ENCODE assay signal across 1 cellular context in the genomic region with DNA sequence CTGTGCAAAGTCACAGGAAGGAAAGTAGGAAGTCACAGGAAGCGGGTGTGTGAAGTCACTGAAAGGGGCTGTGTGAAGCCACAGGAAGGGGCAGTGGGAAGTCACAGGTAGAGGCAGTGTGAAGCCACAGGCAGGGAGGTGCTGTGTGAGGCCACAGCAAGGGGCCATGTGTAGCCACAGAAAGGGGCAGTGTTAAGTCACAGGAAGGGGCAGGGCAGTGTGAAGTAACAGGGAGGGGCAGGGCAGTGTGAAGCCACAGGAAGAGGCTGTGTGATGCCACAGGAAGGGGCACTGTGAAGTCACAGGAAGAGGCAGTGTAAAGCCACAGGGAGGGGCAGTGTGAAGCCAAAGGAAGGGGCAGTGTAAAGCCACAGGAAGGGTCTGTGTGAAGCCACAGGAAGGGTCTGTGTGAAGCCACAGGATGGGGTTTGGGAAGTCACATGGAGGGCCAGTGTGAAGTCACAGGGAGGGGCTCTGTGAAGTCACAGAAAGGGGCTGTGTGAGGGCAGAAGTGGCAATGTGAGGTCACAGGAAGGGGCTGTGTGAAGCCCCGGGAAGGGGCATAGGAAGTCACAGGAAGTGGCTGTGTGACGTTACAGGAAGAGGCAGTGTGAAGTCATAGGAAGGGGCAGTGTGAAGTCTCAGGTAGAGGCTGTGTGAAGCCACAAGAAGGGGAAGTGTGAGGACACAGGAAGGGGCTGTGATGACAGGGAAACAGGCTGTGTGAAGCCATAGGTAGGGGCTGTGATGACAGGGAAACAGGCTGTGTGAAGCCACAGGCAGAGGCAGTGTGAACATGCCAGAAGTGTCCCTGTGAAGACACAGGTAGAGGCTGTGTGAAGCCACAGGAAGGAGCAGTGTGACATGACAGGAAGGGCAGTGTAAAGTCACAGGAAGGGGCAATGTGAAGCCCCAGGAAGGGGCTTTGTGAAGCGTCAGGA.
TF ChIP-seq lines count a peak whose summit lies in the region.

No MANE protein-coding gene starts in this region.

TF ChIP-seq in HCT116, 20 proteins besides CTCF, POLR2A, EP300 and RAD21:
- TF ChIP-seq CEBPB (IDR thresholded peaks at IDR 0.05; ENCODE audit: low read depth) = no peak
- no peak for TF ChIP-seq TCF7L2 (IDR thresholded peaks at IDR 0.05; ENCODE audit: borderline replicate concordance, extremely low read depth, insufficient read depth, insufficient read length)
- TF ChIP-seq EZH2 (IDR thresholded peaks at IDR 0.05) = no peak
- TF ChIP-seq CBX3 (IDR thresholded peaks at IDR 0.05; ENCODE audit: low read depth) = no peak
- no peak for TF ChIP-seq SP1 (IDR thresholded peaks at IDR 0.05; ENCODE audit: low read depth)
- no peak for TF ChIP-seq EGR1 (IDR thresholded peaks at IDR 0.05; ENCODE audit: low read depth)
- TF ChIP-seq, protein P1, sequence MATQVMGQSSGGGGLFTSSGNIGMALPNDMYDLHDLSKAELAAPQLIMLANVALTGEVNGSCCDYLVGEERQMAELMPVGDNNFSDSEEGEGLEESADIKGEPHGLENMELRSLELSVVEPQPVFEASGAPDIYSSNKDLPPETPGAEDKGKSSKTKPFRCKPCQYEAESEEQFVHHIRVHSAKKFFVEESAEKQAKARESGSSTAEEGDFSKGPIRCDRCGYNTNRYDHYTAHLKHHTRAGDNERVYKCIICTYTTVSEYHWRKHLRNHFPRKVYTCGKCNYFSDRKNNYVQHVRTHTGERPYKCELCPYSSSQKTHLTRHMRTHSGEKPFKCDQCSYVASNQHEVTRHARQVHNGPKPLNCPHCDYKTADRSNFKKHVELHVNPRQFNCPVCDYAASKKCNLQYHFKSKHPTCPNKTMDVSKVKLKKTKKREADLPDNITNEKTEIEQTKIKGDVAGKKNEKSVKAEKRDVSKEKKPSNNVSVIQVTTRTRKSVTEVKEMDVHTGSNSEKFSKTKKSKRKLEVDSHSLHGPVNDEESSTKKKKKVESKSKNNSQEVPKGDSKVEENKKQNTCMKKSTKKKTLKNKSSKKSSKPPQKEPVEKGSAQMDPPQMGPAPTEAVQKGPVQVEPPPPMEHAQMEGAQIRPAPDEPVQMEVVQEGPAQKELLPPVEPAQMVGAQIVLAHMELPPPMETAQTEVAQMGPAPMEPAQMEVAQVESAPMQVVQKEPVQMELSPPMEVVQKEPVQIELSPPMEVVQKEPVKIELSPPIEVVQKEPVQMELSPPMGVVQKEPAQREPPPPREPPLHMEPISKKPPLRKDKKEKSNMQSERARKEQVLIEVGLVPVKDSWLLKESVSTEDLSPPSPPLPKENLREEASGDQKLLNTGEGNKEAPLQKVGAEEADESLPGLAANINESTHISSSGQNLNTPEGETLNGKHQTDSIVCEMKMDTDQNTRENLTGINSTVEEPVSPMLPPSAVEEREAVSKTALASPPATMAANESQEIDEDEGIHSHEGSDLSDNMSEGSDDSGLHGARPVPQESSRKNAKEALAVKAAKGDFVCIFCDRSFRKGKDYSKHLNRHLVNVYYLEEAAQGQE (IDR thresholded peaks at IDR 0.05; ENCODE audit: low read depth) = no peak
- TF ChIP-seq ELF1 (IDR thresholded peaks at IDR 0.05; ENCODE audit: borderline replicate concordance, low read depth) = no peak
- TF ChIP-seq, protein P2, sequence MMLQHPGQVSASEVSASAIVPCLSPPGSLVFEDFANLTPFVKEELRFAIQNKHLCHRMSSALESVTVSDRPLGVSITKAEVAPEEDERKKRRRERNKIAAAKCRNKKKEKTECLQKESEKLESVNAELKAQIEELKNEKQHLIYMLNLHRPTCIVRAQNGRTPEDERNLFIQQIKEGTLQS (IDR thresholded peaks at IDR 0.05) = no peak
- TF ChIP-seq FOSL1 (IDR thresholded peaks at IDR 0.05; ENCODE audit: low read depth) = no peak
- no peak for TF ChIP-seq SRF (IDR thresholded peaks at IDR 0.05; ENCODE audit: low read depth)
- TF ChIP-seq YY1 (IDR thresholded peaks at IDR 0.05; ENCODE audit: extremely low read depth, insufficient replicate concordance, low read depth, low read length) = no peak
- TF ChIP-seq JUND (IDR thresholded peaks at IDR 0.05) = no peak
